17 cellular contexts compared by ENCODE assay signal in the genomic region with DNA sequence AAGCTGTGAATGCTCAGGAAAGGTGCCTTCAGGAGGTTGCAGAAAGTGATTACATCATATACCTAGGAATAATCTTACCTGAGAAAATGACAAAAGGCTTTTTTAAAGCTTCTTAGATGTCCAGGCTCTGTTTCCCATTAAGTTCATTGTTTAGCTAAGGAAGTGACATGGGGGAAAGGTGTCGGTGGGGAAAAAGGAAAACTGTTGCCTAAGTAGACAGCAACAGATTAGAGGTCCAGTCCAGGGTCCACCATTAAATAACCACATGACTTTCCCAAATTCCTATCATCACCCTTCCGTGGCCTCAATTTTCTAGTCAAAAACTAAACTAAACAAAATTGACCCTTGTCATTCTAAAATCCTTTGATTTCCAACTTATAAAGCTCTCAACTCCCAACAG. TPM values are rescaled to one million over a fixed set of nuclear protein-coding genes. Genes with fewer than 3 reads are reported as not detected.
DNase-seq lines count a peak whose midpoint lies in the region; ATAC-seq, FAIRE-seq and TF ChIP-seq lines count a peak whose summit lies in the region.
"Had no signal": no experiment of that assay in that cellular context is flagged by ENCODE, and none has a peak within 500 bp of the region (broad histone marks: within the 10 kb centered on the region; RNA-seq: fewer than 3 reads in every experiment).

No MANE protein-coding gene starts in this region.

- TF ChIP-seq CTCF in astrocyte of the spinal cord (IDR thresholded peaks at IDR 0.05; ENCODE audit: low read depth, low read length) (no peak), keratinocyte (optimal IDR thresholded peaks at IDR 0.05 in 1 of 3, IDR thresholded peaks at IDR 0.05 in 1 of 3, conservative IDR thresholded peaks at IDR 0.05 in 1 of 3; ENCODE audit: extremely low read depth in 1 of 3, insufficient read depth in 2 of 3, low read length in 3 of 3) (no peak), smooth muscle cell (IDR thresholded peaks at IDR 0.05; ENCODE audit: borderline replicate concordance, insufficient read depth, poor library complexity, severe bottlenecking) (no peak)

- H3F3A ChIP-seq in GM23248 (ENCODE audit: insufficient read depth) (peaks cover 31% of the 10 kb centered on the region), smooth muscle cell (ENCODE audit: low read depth) (no peaks in the 10 kb centered on the region)

- H3K9me1 ChIP-seq in keratinocyte (ENCODE audit: control insufficient read depth, extremely low read depth, insufficient read depth, low read length), result no peaks in the 10 kb centered on the region

- H2AFZ ChIP-seq in GM23248 (no peak overlapping the region), keratinocyte (ENCODE audit: control insufficient read depth, low read length) (no peak overlapping the region), smooth muscle cell (ENCODE audit: low read depth) (no peak overlapping the region)

- H3K4me1 ChIP-seq in GM23248 (ENCODE audit: insufficient read depth), result peaks cover 37% of the 10 kb centered on the region
- H3K4me1 ChIP-seq in keratinocyte (ENCODE audit: control insufficient read depth, extremely low read depth, insufficient read depth, low read length), result peaks cover 57% of the 10 kb centered on the region
- H3K4me1 ChIP-seq in smooth muscle cell (ENCODE audit: low read depth), result peaks cover 9% of the 10 kb centered on the region

- no peak for FAIRE-seq in keratinocyte (lab: Jason Lieb, UNC)

- ATAC-seq in HG02885 (IDR thresholded peaks at IDR 0.05; ENCODE audit: poor library complexity, unreplicated experiment), result no peak
- ATAC-seq in GM19035 (IDR thresholded peaks at IDR 0.05; ENCODE audit: unreplicated experiment), result no peak
- no peak for ATAC-seq in HG02798 (IDR thresholded peaks at IDR 0.05; ENCODE audit: poor library complexity, unreplicated experiment)

- H3K4me3 ChIP-seq in GM23248 (peak overlapping the region; percentile 96), astrocyte of the spinal cord (ENCODE audit: low read depth, low read length) (peak overlapping the region; percentile 66), keratinocyte (ENCODE audit: control insufficient read depth in 2 of 3, extremely low read depth in 1 of 3, insufficient read depth in 2 of 3, low read depth in 1 of 3, low read length in 3 of 3) (peak overlapping the region in 2 of 3 experiments; percentile 25 to 27), smooth muscle cell (no peak overlapping the region)
- H3K4me3 ChIP-seq: BLaER1 had no signal

- in situ Hi-C loops in GM23248 (cut with MboI), result no loop called here
- in situ Hi-C loops in astrocyte of the spinal cord (cut with HindIII; ENCODE audit: low sequenced_read_pairs), result no loop called here

- H3K79me2 ChIP-seq in GM23248 (ENCODE audit: insufficient read depth), result peaks cover 86% of the 10 kb centered on the region
- H3K79me2 ChIP-seq in keratinocyte (ENCODE audit: control insufficient read depth, insufficient read depth, low read length), result peaks cover 72% of the 10 kb centered on the region
- H3K79me2 ChIP-seq in smooth muscle cell (ENCODE audit: low read depth), result peaks cover 87% of the 10 kb centered on the region

- peak overlapping the region; percentile 92 for H3K4me2 ChIP-seq in GM23248 (ENCODE audit: unreplicated experiment)
- H3K4me2 ChIP-seq in keratinocyte (ENCODE audit: control insufficient read depth, extremely low read depth, insufficient read depth, low read depth, low read length), result peak overlapping the region; percentile 69
- H3K4me2 ChIP-seq in smooth muscle cell, result peak overlapping the region; percentile 95
- H3K4me2 ChIP-seq: BLaER1 had no signal

- H3K9me2 ChIP-seq in GM23248 (ENCODE audit: insufficient read depth), result no peaks in the 10 kb centered on the region

- DNase-seq in GM23248 (no peak), astrocyte of the spinal cord (ENCODE audit: low read depth, low spot score) (no peak), keratinocyte (ENCODE audit: low read depth, low spot score) (no peak), smooth muscle cell (lab: John Stamatoyannopoulos, UW; ENCODE audit: unreplicated experiment) (no peak), T1000 (lab: John Stamatoyannopoulos, UW) (no peak)
- DNase-seq: activated CD4-positive, alpha-beta T cell treated with anti-CD3 and anti-CD28 coated beads for 48 hours; activated T-cell treated with anti-CD3 and anti-CD28 coated beads, Interleukin-2, amount 50 U/mL, for 48 hours; DMS79 treated with DMSO at 0.1 percent for 48 hours; effector CD4-positive, alpha-beta T cell; NCI-H1105 treated with DMSO at 0.1 percent for 48 hours; NCI-H446; stimulated activated CD4-positive, alpha-beta T cell treated with anti-CD3 and anti-CD28 coated beads, Interleukin-15, amount 100 ng/mL, for 24 hours had no signal

- H3K27me3 ChIP-seq in GM23248 (replicated peaks; ENCODE audit: insufficient read depth) (no peaks in the 10 kb centered on the region), keratinocyte (ENCODE audit: control insufficient read depth, extremely low read depth, insufficient read depth, low read length) (no peaks in the 10 kb centered on the region), smooth muscle cell (ENCODE audit: low read depth) (no peaks in the 10 kb centered on the region)

- H3K27ac ChIP-seq in GM23248 (peak overlapping the region; percentile 87), keratinocyte (ENCODE audit: control insufficient read depth, insufficient read depth, low read length) (peak overlapping the region; percentile 43), smooth muscle cell (ENCODE audit: low read depth) (peak overlapping the region; percentile 51)
- H3K27ac ChIP-seq: BLaER1, neutrophil had no signal

- dilution Hi-C loops in keratinocyte (cut with MboI; ENCODE audit: extremely low pct_ligation_motif_present, low sequenced_read_pairs), result no loop called here

- 34 to 46% methylated on average over 2 of the region's 2 CpGs for whole genome bisulfite sequencing in GM23248 (ENCODE audit: low coverage in 1 of 2, low lambda C conversion rate in 2 of 2, missing lambda C conversion rate in 2 of 2), 2 experiments
- WGBS in smooth muscle cell (ENCODE audit: low lambda C conversion rate), result 78% methylated on average over 2 of the region's 2 CpGs

- 0 out of 2 replicates have a peak overlapping the region, but pooled peaks have one; percentile 95 for H3K9ac ChIP-seq in GM23248
- H3K9ac ChIP-seq in keratinocyte (ENCODE audit: control insufficient read depth, extremely low read depth, insufficient read depth, low read length), result no peak overlapping the region
- H3K9ac ChIP-seq in smooth muscle cell (ENCODE audit: low read depth), result no peak overlapping the region
- H3K9ac ChIP-seq: BLaER1 had no signal

- H4K20me1 ChIP-seq in GM23248 (ENCODE audit: insufficient read depth), result peaks cover 3% of the 10 kb centered on the region; the same call in 1 of the 2 replicates
- H4K20me1 ChIP-seq in keratinocyte (ENCODE audit: control insufficient read depth, extremely low read depth, insufficient read depth, low read length), result no peaks in the 10 kb centered on the region
- H4K20me1 ChIP-seq in smooth muscle cell (ENCODE audit: low read depth), result peaks cover 72% of the 10 kb centered on the region
- H4K20me1 ChIP-seq: BLaER1 had no signal

- H3K36me3 ChIP-seq in GM23248 (ENCODE audit: low read depth) (peaks cover 21% of the 10 kb centered on the region), keratinocyte (ENCODE audit: control insufficient read depth in 2 of 2, extremely low read depth in 1 of 2, insufficient read depth in 2 of 2, low read length in 2 of 2) (peaks cover 0 to 9% of the 10 kb centered on the region in 2 experiments), smooth muscle cell (ENCODE audit: low read depth) (no peaks in the 10 kb centered on the region)
- H3K36me3 ChIP-seq: BLaER1, neutrophil had no signal

- H3K9me3 ChIP-seq in GM23248 (ENCODE audit: low read depth) (no peaks in the 10 kb centered on the region), keratinocyte (ENCODE audit: control insufficient read depth, low read depth, low read length) (no peaks in the 10 kb centered on the region), smooth muscle cell (replicated peaks; ENCODE audit: low read depth) (no peaks in the 10 kb centered on the region)
- H3K9me3 ChIP-seq: neutrophil had no signal

RNA-seq across cellular contexts. Expression of gene WWTR1, which starts 4.3 kb away (rescaled TPM):
- 53.3 and 57.4 TPM in 2 replicates for total RNA-seq in GM23248 (2014; rRNA removed; shearing (Covaris generic))
- polyA plus RNA-seq in GM23248 (2016; fragmentation: Nextera tagmentation; extraction: Ambion mirVana) (75.7 and 78.2 TPM in 2 replicates), keratinocyte (31.9 to 93.4 TPM (median 77.3 TPM) in 3 replicates), smooth muscle cell (38.4 and 43.7 TPM in 2 replicates)
- 13.9 TPM for polyA plus RNA-seq in keratinocyte (2011; ENCODE audit: low read depth)
- polyA plus RNA-seq in keratinocyte (2011; cell fraction: cytosol; rRNA removed), result 48.1 and 73.9 TPM in 2 replicates
- polyA plus RNA-seq in keratinocyte (2011; cell fraction: nucleus; rRNA removed), result 68.1 and 79.7 TPM in 2 replicates
- 22.1 and 51.6 TPM in 2 replicates for polyA plus RNA-seq in keratinocyte (2012; ENCODE audit: low replicate concordance)
- polyA minus RNA-seq in keratinocyte, result 60.8 to 125 TPM (median 104 TPM) in 3 replicates
- polyA minus RNA-seq in keratinocyte (2011; cell fraction: cytosol; rRNA and poly(A)+ RNA removed), result 55.6 TPM
- polyA minus RNA-seq in keratinocyte (2011; cell fraction: nucleus; rRNA and poly(A)+ RNA removed), result 32.2 and 71.4 TPM in 2 replicates
- total RNA-seq in smooth muscle cell, result 54.3 and 55.6 TPM in 2 replicates
